ENCODE assay signal across 8 cellular contexts in genomic region chr1:167714851-167715652, GRCh38. TPM values are rescaled to one million over a fixed set of nuclear protein-coding genes. Genes with fewer than 3 reads are reported as not detected.
DNase-seq lines count a peak whose midpoint lies in the region; ATAC-seq and TF ChIP-seq lines count a peak whose summit lies in the region.

No MANE protein-coding gene starts in this region.

- H3K27me3 Mint-ChIP-seq in activated T-helper 17 cell treated with anti-CD3 and anti-CD28 coated beads, Interleukin-2, amount 50 U/mL, for 72 hours, result no peaks in the 10 kb centered on the region
- no peaks in the 10 kb centered on the region for H3K27me3 Mint-ChIP-seq in stimulated activated naive CD8-positive, alpha-beta T cell treated with anti-CD3 and anti-CD28 coated beads, Interleukin-15, amount 100 ng/mL, for 72 hours

- WGBS in GM23248 (ENCODE audit: low coverage in 1 of 2, low lambda C conversion rate in 2 of 2, missing lambda C conversion rate in 2 of 2), 2 experiments, result 0 to 1% methylated on average over 30 of the region's 30 CpGs

- no peaks in the 10 kb centered on the region for H4K20me1 ChIP-seq in DND-41 (ENCODE audit: insufficient read depth, low read length)
- no peaks in the 10 kb centered on the region for H4K20me1 ChIP-seq in GM23248 (ENCODE audit: insufficient read depth)
- H4K20me1 ChIP-seq in Karpas-422 (ENCODE audit: insufficient read depth, low read depth, low read length), result no peaks in the 10 kb centered on the region
- no peaks in the 10 kb centered on the region for H4K20me1 ChIP-seq in neural cell (ENCODE audit: insufficient read depth)

- DNase-seq in DND-41, result peak; percentile 91
- DNase-seq in GM23248, result peak; percentile 86
- DNase-seq in Karpas-422, result peak; percentile 96
- peak; percentile 92 for DNase-seq in RKO (ENCODE audit: low spot score)
- DNase-seq in fibroblast of the aortic adventitia (ENCODE audit: low read depth), result peak; percentile 94
- DNase-seq in stimulated activated naive CD8-positive, alpha-beta T cell treated with anti-CD3 and anti-CD28 coated beads, Interleukin-15, amount 100 ng/mL, for 72 hours, result peak; percentile 91 to 92

- H2AFZ ChIP-seq in DND-41 (ENCODE audit: low read depth, low read length) (peak overlapping the region; percentile 83), GM23248 (peak overlapping the region; percentile 90), Karpas-422 (ENCODE audit: low read length) (peak overlapping the region; percentile 98), neural cell (ENCODE audit: low read depth, low read length) (no peak overlapping the region)

- no peaks in the 10 kb centered on the region for H3K9me3 ChIP-seq in DND-41 (ENCODE audit: insufficient read depth, low read length, severe bottlenecking)
- H3K9me3 ChIP-seq in GM23248 (ENCODE audit: low read depth), result no peaks in the 10 kb centered on the region
- no peaks in the 10 kb centered on the region for H3K9me3 ChIP-seq in Karpas-422 (ENCODE audit: low read length)
- no peaks in the 10 kb centered on the region for H3K9me3 ChIP-seq in neural cell (ENCODE audit: low read length)

- H3K4me1 ChIP-seq in DND-41 (ENCODE audit: insufficient read depth, low read length) (peaks cover 27% of the 10 kb centered on the region), GM23248 (ENCODE audit: insufficient read depth) (peaks cover 10% of the 10 kb centered on the region), Karpas-422 (ENCODE audit: low read length) (peaks cover 50% of the 10 kb centered on the region)

- peaks cover 17% of the 10 kb centered on the region for H3K36me3 Mint-ChIP-seq in activated T-helper 17 cell treated with anti-CD3 and anti-CD28 coated beads, Interleukin-2, amount 50 U/mL, for 72 hours (ENCODE audit: low read depth)

- no peak for TF ChIP-seq EP300 in neural cell (conservative IDR thresholded peaks at IDR 0.05; ENCODE audit: poor library complexity, severe bottlenecking)

- H3K27ac Mint-ChIP-seq in activated T-helper 17 cell treated with anti-CD3 and anti-CD28 coated beads, Interleukin-2, amount 50 U/mL, for 72 hours, result peak overlapping the region; percentile 96
- H3K27ac Mint-ChIP-seq in stimulated activated naive CD8-positive, alpha-beta T cell treated with anti-CD3 and anti-CD28 coated beads, Interleukin-15, amount 100 ng/mL, for 72 hours, result peak overlapping the region; percentile 92 to 100

- peak; percentile 56 for ATAC-seq in DND-41 (ENCODE audit: insufficient read depth, low read depth)
- ATAC-seq in activated T-helper 17 cell treated with anti-CD3 and anti-CD28 coated beads, Interleukin-2, amount 50 U/mL, for 72 hours (replicated peaks), result peak; percentile 57
- peak; percentile 66 for ATAC-seq in stimulated activated naive CD8-positive, alpha-beta T cell treated with anti-CD3 and anti-CD28 coated beads, Interleukin-15, amount 100 ng/mL, for 72 hours

- H3K4me3 Mint-ChIP-seq in activated T-helper 17 cell treated with anti-CD3 and anti-CD28 coated beads, Interleukin-2, amount 50 U/mL, for 72 hours, result peak overlapping the region; percentile 84
- H3K4me3 Mint-ChIP-seq in stimulated activated naive CD8-positive, alpha-beta T cell treated with anti-CD3 and anti-CD28 coated beads, Interleukin-15, amount 100 ng/mL, for 72 hours, result peak overlapping the region; percentile 93

- H3K9me2 ChIP-seq in GM23248 (ENCODE audit: insufficient read depth) (no peaks in the 10 kb centered on the region), Karpas-422 (replicated peaks; ENCODE audit: insufficient read depth, low read length) (no peaks in the 10 kb centered on the region), neural cell (ENCODE audit: insufficient read depth, low read length) (no peaks in the 10 kb centered on the region)

- H3K27ac ChIP-seq in DND-41 (ENCODE audit: low read length) (peak overlapping the region; percentile 99), GM23248 (peak overlapping the region; percentile 90), Karpas-422 (ENCODE audit: low read length) (peak overlapping the region; percentile 85), neural cell (ENCODE audit: low read length) (peak overlapping the region; percentile 39)

- TF ChIP-seq RAD21 in neural cell (conservative IDR thresholded peaks at IDR 0.05), result no peak

- peaks cover 26% of the 10 kb centered on the region for H3K4me1 Mint-ChIP-seq in activated T-helper 17 cell treated with anti-CD3 and anti-CD28 coated beads, Interleukin-2, amount 50 U/mL, for 72 hours
- peaks cover 53% of the 10 kb centered on the region for H3K4me1 Mint-ChIP-seq in stimulated activated naive CD8-positive, alpha-beta T cell treated with anti-CD3 and anti-CD28 coated beads, Interleukin-15, amount 100 ng/mL, for 72 hours

- H3K9me3 Mint-ChIP-seq in activated T-helper 17 cell treated with anti-CD3 and anti-CD28 coated beads, Interleukin-2, amount 50 U/mL, for 72 hours, result no peaks in the 10 kb centered on the region
- no peaks in the 10 kb centered on the region for H3K9me3 Mint-ChIP-seq in stimulated activated naive CD8-positive, alpha-beta T cell treated with anti-CD3 and anti-CD28 coated beads, Interleukin-15, amount 100 ng/mL, for 72 hours

- H3F3A ChIP-seq in GM23248 (ENCODE audit: insufficient read depth), result peaks cover 13% of the 10 kb centered on the region
- H3F3A ChIP-seq in neural cell (ENCODE audit: insufficient read depth, low read length, poor library complexity, severe bottlenecking), result peaks cover 5% of the 10 kb centered on the region

- H3K4me2 ChIP-seq in DND-41 (ENCODE audit: insufficient read depth, low read length) (peak overlapping the region; percentile 97), GM23248 (ENCODE audit: unreplicated experiment) (peak overlapping the region; percentile 95), Karpas-422 (ENCODE audit: low read depth, low read length, poor library complexity, severe bottlenecking) (peak overlapping the region; percentile 98), neural cell (ENCODE audit: low read length) (peak overlapping the region; percentile 28)

- H3K27me3 ChIP-seq in DND-41 (ENCODE audit: insufficient read depth, low read length, poor library complexity), result no peaks in the 10 kb centered on the region
- no peaks in the 10 kb centered on the region for H3K27me3 ChIP-seq in GM23248 (replicated peaks; ENCODE audit: insufficient read depth)
- H3K27me3 ChIP-seq in Karpas-422 (ENCODE audit: low read length), result no peaks in the 10 kb centered on the region
- H3K27me3 ChIP-seq in neural cell (ENCODE audit: insufficient read depth, low read depth, low read length), result peaks cover 4% of the 10 kb centered on the region

- H3K9ac ChIP-seq in DND-41 (ENCODE audit: low read depth, low read length) (peak overlapping the region; percentile 78), GM23248 (peak overlapping the region; percentile 91), Karpas-422 (ENCODE audit: low read length) (peak overlapping the region; percentile 76), neural cell (ENCODE audit: low read length) (peak overlapping the region; percentile 66)

- TF ChIP-seq CTCF in DND-41 (IDR thresholded peaks at IDR 0.05; ENCODE audit: borderline replicate concordance, extremely low read depth, low read length, poor library complexity, severe bottlenecking) (peak; percentile 91), fibroblast of the aortic adventitia (IDR thresholded peaks at IDR 0.05; ENCODE audit: insufficient read depth, low read length) (peak; percentile 87), neural cell (IDR thresholded peaks at IDR 0.05; ENCODE audit: poor library complexity, severe bottlenecking) (peak; percentile 96)

- in situ Hi-C loops in GM23248 (cut with MboI), result no loop called here

- peak overlapping the region; percentile 81 to 93; a peak in 3 of 4 replicates for H3K4me3 ChIP-seq in DND-41 (ENCODE audit: low read depth in 1 of 2, low read length in 2 of 2)
- peak overlapping the region; percentile 97 for H3K4me3 ChIP-seq in GM23248
- peak overlapping the region; percentile 74 for H3K4me3 ChIP-seq in Karpas-422 (ENCODE audit: low read length)
- H3K4me3 ChIP-seq in fibroblast of the aortic adventitia (ENCODE audit: low read depth, low read length), result peak overlapping the region; percentile 96
- H3K4me3 ChIP-seq in neural cell (ENCODE audit: low read length), result peak overlapping the region; percentile 94

- no peaks in the 10 kb centered on the region for H3K79me2 ChIP-seq in DND-41 (ENCODE audit: insufficient read depth, low read length)
- H3K79me2 ChIP-seq in GM23248 (ENCODE audit: insufficient read depth), result no peaks in the 10 kb centered on the region
- H3K79me2 ChIP-seq in Karpas-422 (ENCODE audit: low read length), result no peaks in the 10 kb centered on the region
- H3K79me2 ChIP-seq in neural cell (replicated peaks; ENCODE audit: insufficient read depth, low read length), result no peaks in the 10 kb centered on the region

- H3K36me3 ChIP-seq in DND-41 (ENCODE audit: insufficient read depth, low read length) (no peaks in the 10 kb centered on the region), GM23248 (ENCODE audit: low read depth) (no peaks in the 10 kb centered on the region), Karpas-422 (ENCODE audit: insufficient read depth, low read length) (no peaks in the 10 kb centered on the region), neural cell (ENCODE audit: insufficient read depth, low read length) (no peaks in the 10 kb centered on the region)

TF ChIP-seq in neural cell, 6 proteins besides CTCF, POLR2A, EP300 and RAD21:
- TF ChIP-seq TAF1 (IDR thresholded peaks at IDR 0.05; ENCODE audit: low read depth), result no peak
- peak; percentile 65 for TF ChIP-seq SMC3 (conservative IDR thresholded peaks at IDR 0.05; ENCODE audit: poor library complexity)
- TF ChIP-seq EZH2 (IDR thresholded peaks at IDR 0.05; ENCODE audit: borderline replicate concordance, insufficient read depth, low read length, poor library complexity, severe bottlenecking), result no peak

RNA-seq across cellular contexts. Expression of gene MPZL1, which starts 6.7 kb away (rescaled TPM):
- total RNA-seq in GM23248 (2014; rRNA removed; shearing (Covaris generic)), result 144 and 189 TPM in 2 replicates
- polyA plus RNA-seq in GM23248 (2016; fragmentation: Nextera tagmentation; extraction: Ambion mirVana) (284 and 289 TPM in 2 replicates), neural cell (167 and 191 TPM in 2 replicates)
- 13.5 and 24.9 TPM in 2 replicates for total RNA-seq in Karpas-422 (2014; rRNA removed; shearing (Covaris generic); ENCODE audit: low replicate concordance)
- 10 to 100 TPM; 24.4 to 27.0 TPM for total RNA-seq in activated T-helper 17 cell treated with anti-CD3 and anti-CD28 coated beads, Interleukin-2, amount 50 U/mL, for 72 hours
- total RNA-seq in fibroblast of the aortic adventitia (ENCODE audit: low replicate concordance), result 66.6 and 112 TPM in 2 replicates
- polyA minus RNA-seq in neural cell, result 200 and 268 TPM in 2 replicates

Comparison
In these comparisons a context has a peak if more than half of its experiments do, and no peak if none do; other contexts are left out.
1. Peak in every context shown above with its lines: DNase-seq, ATAC-seq, H3K4me3 ChIP-seq and H3K27ac ChIP-seq.
2. H3K27ac ChIP-seq: peak in every context shown above with its lines; median percentile 99 in DND-41; 90 in GM23248; 85 in Karpas-422; 39 in neural cell.
3. H3K4me2 ChIP-seq: peak in every context shown above with its lines; median percentile 98 in Karpas-422; 97 in DND-41; 95 in GM23248; 28 in neural cell.